Comparison of ENCODE assay signal across 20 cellular contexts in the genomic region with DNA sequence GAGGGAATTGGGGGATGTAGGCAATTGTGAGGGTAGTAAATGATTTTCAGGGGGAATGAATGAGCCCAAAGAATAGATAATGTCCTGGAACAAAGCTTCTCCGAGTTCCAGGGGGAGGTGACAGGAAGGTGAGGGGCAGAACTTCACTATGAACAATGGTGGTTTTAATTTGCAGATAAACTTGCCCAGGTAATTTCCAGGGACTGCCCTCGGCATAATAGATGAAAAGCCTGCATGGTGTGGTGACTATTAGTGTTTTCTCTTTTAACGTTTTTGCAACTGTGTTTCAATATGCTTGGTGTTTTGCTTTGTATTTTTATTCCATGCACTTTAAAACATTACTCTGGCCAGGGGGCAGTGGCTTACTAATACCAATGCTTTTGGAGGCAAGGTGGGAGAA.
"Had no signal": no experiment of that assay in that cellular context is flagged by ENCODE, and none has a peak within 500 bp of the region (broad histone marks: within the 10 kb centered on the region; RNA-seq: fewer than 3 reads in every experiment).

No MANE protein-coding gene starts in this region.

- ATAC-seq: gastroesophageal sphincter; psoas muscle; sciatic nerve; stimulated activated memory B cell treated with anti-CD40 and anti-IgM and Interleukin-4, amounts not matched to agents 10 μg/mL and 1 μg/mL and 100 μg/mL, for 72 hours had no signal

- H3K4me1 ChIP-seq: psoas muscle had no signal

- H3K36me3 ChIP-seq: gastroesophageal sphincter, left ventricle myocardium inferior had no signal

- H3K27ac Mint-ChIP-seq: activated naive CD4-positive, alpha-beta T cell treated with anti-CD3 and anti-CD28 coated beads, Interleukin-2, amount 10 ng/mL, durations not matched to agents 7 days and 5 days; activated T-helper 1 cell treated with anti-CD3 and anti-CD28 coated beads, Interleukin-12 subunit alpha, Interleukin-12 subunit beta, Interleukin-2, Interleukin-4 antibody, amounts not matched to agents 30 ng/mL and 10 ng/mL and 1 ng/mL, durations not matched to agents 14 hours and 24 hours and 36 hours; brain; T-helper 1 cell treated with Interleukin-12 subunit alpha and Interleukin-12 subunit beta and Interleukin-4 antibody, amounts not matched to agents 30 μg/mL and 1 μg/mL, for 36 hours; type B pancreatic cell had no signal

- H3K4me3 ChIP-seq: gastroesophageal sphincter, left ventricle myocardium inferior, psoas muscle, spleen had no signal

- H3K27me3 ChIP-seq: gastroesophageal sphincter, spleen had no signal

- DNase-seq: activated CD4-positive, alpha-beta T cell treated with anti-CD3 and anti-CD28 coated beads, Interleukin-2, amount 50 U/mL, for 1 hour; activated CD4-positive, CD25-positive, alpha-beta regulatory T cell; activated naive CD4-positive, alpha-beta T cell treated with anti-CD3 and anti-CD28 coated beads, Interleukin-2, amount 10 ng/mL, durations not matched to agents 7 days and 5 days; amniotic stem cell; cortex of kidney; effector memory CD4-positive, alpha-beta T cell; left ventricle myocardium inferior; mesenchymal stem cell; psoas muscle; spleen; stimulated activated CD4-positive, alpha-beta T cell treated with anti-CD3 and anti-CD28 coated beads, Interleukin-1b, Interleukin-23, amount 100 ng/mL, for 48 hours had no signal

- H3K9me3 ChIP-seq: gastroesophageal sphincter, psoas muscle had no signal

- H3K27me3 Mint-ChIP-seq: activated naive CD4-positive, alpha-beta T cell treated with anti-CD3 and anti-CD28 coated beads, Interleukin-2, amount 10 ng/mL, durations not matched to agents 7 days and 5 days; central memory CD8-positive, alpha-beta T cell; stimulated activated memory B cell treated with anti-CD40 and anti-IgM and Interleukin-4, amounts not matched to agents 10 μg/mL and 1 μg/mL and 100 μg/mL, for 72 hours; type B pancreatic cell had no signal

- H3K27ac ChIP-seq: gastroesophageal sphincter, left ventricle myocardium inferior, psoas muscle, spleen had no signal

- H3K4me3 Mint-ChIP-seq: activated naive CD4-positive, alpha-beta T cell treated with anti-CD3 and anti-CD28 coated beads, Interleukin-2, amount 10 ng/mL, durations not matched to agents 7 days and 5 days; activated T-helper 1 cell treated with anti-CD3 and anti-CD28 coated beads, Interleukin-12 subunit alpha, Interleukin-12 subunit beta, Interleukin-2, Interleukin-4 antibody, amounts not matched to agents 30 ng/mL and 10 ng/mL and 1 ng/mL, durations not matched to agents 14 hours and 24 hours and 36 hours; brain; central memory CD8-positive, alpha-beta T cell; nephron; T-helper 1 cell treated with Interleukin-12 subunit alpha and Interleukin-12 subunit beta and Interleukin-4 antibody, amounts not matched to agents 30 μg/mL and 1 μg/mL, for 36 hours; type B pancreatic cell had no signal
